ENCODE assay signal across 22 cellular contexts in the genomic region with DNA sequence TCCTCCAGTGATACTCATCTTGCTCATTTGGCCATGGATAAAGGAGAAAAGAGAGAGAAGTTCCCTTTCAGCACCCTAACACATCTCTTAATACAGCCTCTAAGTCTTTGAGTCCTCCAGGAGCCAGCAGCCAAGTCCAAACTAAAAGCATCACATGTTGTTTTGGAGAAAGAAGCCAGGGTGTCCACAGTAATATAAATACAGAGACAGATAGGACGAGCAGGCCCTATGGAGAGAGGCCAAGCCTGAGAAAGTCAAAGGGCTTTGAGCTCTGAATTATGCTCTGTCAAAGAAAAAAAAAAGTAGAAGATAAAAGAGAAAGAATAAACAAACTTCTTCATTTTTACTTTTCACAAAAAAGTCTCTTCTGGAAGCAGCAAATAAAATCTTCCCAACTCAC.
DNase-seq lines count a peak whose midpoint lies in the region; ATAC-seq and TF ChIP-seq lines count a peak whose summit lies in the region.
"Had no signal": no experiment of that assay in that cellular context is flagged by ENCODE, and none has a peak within 500 bp of the region (broad histone marks: within the 10 kb centered on the region; RNA-seq: fewer than 3 reads in every experiment).

No MANE protein-coding gene starts in this region.

- WGBS in mammary epithelial cell (ENCODE audit: low coverage, missing lambda C conversion rate), result 75% methylated on average over 1 of the region's 1 CpG
- WGBS in hepatocyte (ENCODE audit: low lambda C conversion rate, missing lambda C conversion rate), result 18% methylated on average over 1 of the region's 1 CpG

- ATAC-seq in WTC11, result no peak
- no peak for ATAC-seq in GM18498 (IDR thresholded peaks at IDR 0.05; ENCODE audit: unreplicated experiment)
- ATAC-seq: activated T-cell treated with anti-CD3 and anti-CD28 coated beads, Interleukin-2, amount 50 U/mL, for 4 hours had no signal

- H3K4me3 ChIP-seq in breast epithelium (no peak overlapping the region), mammary epithelial cell (replicated peaks in 1 of 3; ENCODE audit: insufficient read depth in 1 of 3, low read depth in 2 of 3, low read length in 3 of 3) (no peak overlapping the region), hepatocyte (no peak overlapping the region), uterus (no peak overlapping the region)

- H3K9ac ChIP-seq in mammary epithelial cell (ENCODE audit: insufficient read depth, low read length), result no peak overlapping the region
- H3K9ac ChIP-seq: parathyroid adenoma had no signal

- H3K4me2 ChIP-seq in mammary epithelial cell (ENCODE audit: insufficient read depth, low read depth, low read length) (no peak overlapping the region), hepatocyte (no peak overlapping the region)

- dilution Hi-C loops in mammary epithelial cell (cut with HindIII; ENCODE audit: low sequenced_read_pairs), result no loop called here

- no peak for TF ChIP-seq CTCF in breast epithelium (IDR thresholded peaks at IDR 0.05)
- TF ChIP-seq CTCF in mammary epithelial cell (conservative IDR thresholded peaks at IDR 0.05 in 1 of 2, IDR thresholded peaks at IDR 0.05 in 1 of 2; ENCODE audit: extremely low read depth in 1 of 2, insufficient read depth in 1 of 2, low read depth in 1 of 2, low read length in 2 of 2), result no peak
- TF ChIP-seq CTCF in hepatocyte (IDR thresholded peaks at IDR 0.05; ENCODE audit: poor library complexity), result no peak
- no peak for TF ChIP-seq CTCF in osteocyte (IDR thresholded peaks at IDR 0.05)
- TF ChIP-seq CTCF in uterus (IDR thresholded peaks at IDR 0.05), result no peak
- TF ChIP-seq CTCF in WTC11 (IDR thresholded peaks at IDR 0.05), result no peak

- H3K9me3 ChIP-seq in breast epithelium (no peaks in the 10 kb centered on the region), mammary epithelial cell (replicated peaks; ENCODE audit: insufficient read depth, low read length) (no peaks in the 10 kb centered on the region), hepatocyte (ENCODE audit: low read depth) (no peaks in the 10 kb centered on the region), uterus (no peaks in the 10 kb centered on the region)

- no peak overlapping the region for H3K4me3 Mint-ChIP-seq in osteocyte (ENCODE audit: unreplicated experiment)
- H3K4me3 Mint-ChIP-seq in WTC11, result no peak overlapping the region
- H3K4me3 Mint-ChIP-seq: activated CD4-positive, alpha-beta memory T cell treated with anti-CD3 and anti-CD28 coated beads, Interleukin-2, amount 10 ng/mL, durations not matched to agents 7 days and 5 days; activated T-cell treated with anti-CD3 and anti-CD28 coated beads, Interleukin-2, amount 50 U/mL, for 4 hours; B cell; dendritic cell treated with granulocyte-macrophage colony-stimulating factor and Interleukin-4, amounts not matched to agents 40 ng/mL and 50 ng/mL, for 4 days; H9 had no signal

- H3K9me3 Mint-ChIP-seq in osteocyte (ENCODE audit: unreplicated experiment) (no peaks in the 10 kb centered on the region), WTC11 (no peaks in the 10 kb centered on the region)
- H3K9me3 Mint-ChIP-seq: activated CD4-positive, alpha-beta memory T cell treated with anti-CD3 and anti-CD28 coated beads, Interleukin-2, amount 10 ng/mL, durations not matched to agents 7 days and 5 days; activated T-cell treated with anti-CD3 and anti-CD28 coated beads, Interleukin-2, amount 50 U/mL, for 4 hours; dendritic cell treated with granulocyte-macrophage colony-stimulating factor and Interleukin-4, amounts not matched to agents 40 ng/mL and 50 ng/mL, for 4 days; H9 had no signal

- intact Hi-C loops in breast epithelium (cut with DNase I; ENCODE audit: low total_unique reads) (no loop called here), mammary epithelial cell (cut with micrococcal nuclease) (no loop called here), uterus (cut with DNase I; ENCODE audit: low total_unique reads) (no loop called here)

- H3K36me3 Mint-ChIP-seq in osteocyte (ENCODE audit: unreplicated experiment) (no peaks in the 10 kb centered on the region), WTC11 (no peaks in the 10 kb centered on the region)

- H3K4me1 ChIP-seq in breast epithelium, result peaks cover 0 to 4% of the 10 kb centered on the region in 2 donors
- peaks cover 26% of the 10 kb centered on the region for H3K4me1 ChIP-seq in mammary epithelial cell (ENCODE audit: insufficient read depth, low read length)
- peaks cover 17% of the 10 kb centered on the region for H3K4me1 ChIP-seq in hepatocyte (ENCODE audit: insufficient read depth)
- H3K4me1 ChIP-seq in uterus, result peaks cover 7 to 23% of the 10 kb centered on the region in 2 donors
- H3K4me1 ChIP-seq: parathyroid adenoma had no signal

- POLR2A ChIA-PET in WTC11 (lab: Charles Lee), result no interaction called here

- DNase-seq in breast epithelium (ENCODE audit: low spot score in 2 of 2), result peak in 1 of 2 donors; percentile 40
- DNase-seq in mammary epithelial cell, result no peak
- no peak for DNase-seq in hepatocyte (ENCODE audit: low spot score)
- DNase-seq in osteocyte (ENCODE audit: extremely low spot score, unreplicated experiment), result no peak
- peak; percentile 67 to 88 for DNase-seq in uterus
- DNase-seq in NCI-H2171 (lab: John Stamatoyannopoulos, UW), result no peak
- no peak for DNase-seq in WTC11 (ENCODE audit: low spot score)
- DNase-seq: activated CD4-positive, alpha-beta memory T cell treated with anti-CD3 and anti-CD28 coated beads, Interleukin-2, amount 10 ng/mL, durations not matched to agents 7 days and 5 days; activated naive CD4-positive, alpha-beta T cell treated with anti-CD3 and anti-CD28 coated beads, Interleukin-2, amount 50 U/mL, for 16 hours; activated T-cell treated with anti-CD3 and anti-CD28 coated beads, Interleukin-2, amount 50 U/mL, for 4 hours; H9; kidney; NCI-H187 treated with DMSO at 0.1 percent for 48 hours; NCI-H510A treated with DMSO at 0.1 percent for 48 hours; SHP77 treated with DMSO at 0.1 percent for 48 hours; stimulated activated CD4-positive, alpha-beta T cell treated with anti-CD3 and anti-CD28 coated beads, Interleukin-4, amount 100 ng/mL, for 4 hours; T-helper 2 cell had no signal

- no peaks in the 10 kb centered on the region for H3K36me3 ChIP-seq in breast epithelium
- no peaks in the 10 kb centered on the region for H3K36me3 ChIP-seq in mammary epithelial cell (ENCODE audit: insufficient read depth, low read length)
- no peaks in the 10 kb centered on the region for H3K36me3 ChIP-seq in hepatocyte (replicated peaks; ENCODE audit: insufficient read depth, low read depth)
- no peaks in the 10 kb centered on the region for H3K36me3 ChIP-seq in uterus

- H3K79me2 ChIP-seq in mammary epithelial cell (ENCODE audit: insufficient read depth, low read length) (no peaks in the 10 kb centered on the region), hepatocyte (no peaks in the 10 kb centered on the region)
- H3K79me2 ChIP-seq: parathyroid adenoma had no signal

- TF ChIP-seq POLR2A in breast epithelium (IDR thresholded peaks at IDR 0.05) (no peak), uterus (IDR thresholded peaks at IDR 0.05) (no peak)

- H3K4me1 Mint-ChIP-seq in osteocyte (ENCODE audit: unreplicated experiment) (peaks cover 16% of the 10 kb centered on the region), WTC11 (peaks cover 6% of the 10 kb centered on the region)
- H3K4me1 Mint-ChIP-seq: activated CD4-positive, alpha-beta memory T cell treated with anti-CD3 and anti-CD28 coated beads, Interleukin-2, amount 10 ng/mL, durations not matched to agents 7 days and 5 days; B cell had no signal

- H3K27me3 Mint-ChIP-seq in osteocyte (ENCODE audit: unreplicated experiment) (no peaks in the 10 kb centered on the region), WTC11 (ENCODE audit: low read depth) (no peaks in the 10 kb centered on the region; the same call in 1 of the 2 replicates)
- H3K27me3 Mint-ChIP-seq: B cell; dendritic cell treated with granulocyte-macrophage colony-stimulating factor and Interleukin-4, amounts not matched to agents 40 ng/mL and 50 ng/mL, for 4 days had no signal

- CTCF ChIA-PET in mammary epithelial cell (lab: Charles Lee; ENCODE audit: low non-redundant PET), result no interaction called here
- CTCF ChIA-PET in WTC11 (lab: Charles Lee), result no interaction called here

- H3K27me3 ChIP-seq in breast epithelium (no peaks in the 10 kb centered on the region), mammary epithelial cell (ENCODE audit: insufficient read depth, low read length) (no peaks in the 10 kb centered on the region), hepatocyte (no peaks in the 10 kb centered on the region), uterus (no peaks in the 10 kb centered on the region)

- H3K27ac Mint-ChIP-seq in osteocyte (ENCODE audit: unreplicated experiment) (peak overlapping the region; percentile 70), WTC11 (no peak overlapping the region)
- H3K27ac Mint-ChIP-seq: activated CD4-positive, alpha-beta memory T cell treated with anti-CD3 and anti-CD28 coated beads, Interleukin-2, amount 10 ng/mL, durations not matched to agents 7 days and 5 days; B cell; dendritic cell treated with granulocyte-macrophage colony-stimulating factor and Interleukin-4, amounts not matched to agents 40 ng/mL and 50 ng/mL, for 4 days; H9 had no signal

- H2AFZ ChIP-seq in mammary epithelial cell (ENCODE audit: low read depth, low read length), result no peak overlapping the region
- peak overlapping the region; percentile 18 for H2AFZ ChIP-seq in hepatocyte
- H2AFZ ChIP-seq: parathyroid adenoma had no signal

- H4K20me1 ChIP-seq in mammary epithelial cell (ENCODE audit: insufficient read depth, low read length), result no peaks in the 10 kb centered on the region
- H4K20me1 ChIP-seq in hepatocyte (ENCODE audit: insufficient read depth, poor library complexity, severe bottlenecking), result no peaks in the 10 kb centered on the region

- in situ Hi-C loops in mammary epithelial cell (cut with MboI; ENCODE audit: low sequenced_read_pairs in 2 of 2), result no loop called here

- H3K9me2 ChIP-seq in hepatocyte (replicated peaks; ENCODE audit: insufficient read depth), result no peaks in the 10 kb centered on the region

- no TSS peak for BruUV-seq in mammary epithelial cell (replicated peaks; lab: Mats Ljungman, UMichigan)

- H3K27ac ChIP-seq in breast epithelium (peak overlapping the region; percentile 75 to 78), mammary epithelial cell (ENCODE audit: insufficient read depth, low read depth, low read length) (no peak overlapping the region), hepatocyte (peak overlapping the region; percentile 58), uterus (peak overlapping the region; percentile 83 to 87)
- H3K27ac ChIP-seq: 22Rv1, parathyroid adenoma had no signal

TF ChIP-seq in WTC11, 78 proteins besides CTCF, POLR2A, EP300 and RAD21 (continues in another document):
- TF ChIP-seq SOX15 (CRISPR knock-in tag; IDR thresholded peaks at IDR 0.05) (no peak), FOXJ3 (CRISPR knock-in tag; IDR thresholded peaks at IDR 0.05; ENCODE audit: borderline replicate concordance) (no peak), MYBL2 (CRISPR knock-in tag; IDR thresholded peaks at IDR 0.05) (no peak)

Comparison
In these comparisons a context has a peak if more than half of its experiments do, and no peak if none do; other contexts are left out.
1. DNase-seq: peak in uterus (2 of 2); none in mammary epithelial cell (single experiment), hepatocyte (single experiment), osteocyte (single experiment), NCI-H2171 (single experiment) and WTC11 (single experiment).